Comparison of ENCODE assay signal across 14 cellular contexts in the genomic region with DNA sequence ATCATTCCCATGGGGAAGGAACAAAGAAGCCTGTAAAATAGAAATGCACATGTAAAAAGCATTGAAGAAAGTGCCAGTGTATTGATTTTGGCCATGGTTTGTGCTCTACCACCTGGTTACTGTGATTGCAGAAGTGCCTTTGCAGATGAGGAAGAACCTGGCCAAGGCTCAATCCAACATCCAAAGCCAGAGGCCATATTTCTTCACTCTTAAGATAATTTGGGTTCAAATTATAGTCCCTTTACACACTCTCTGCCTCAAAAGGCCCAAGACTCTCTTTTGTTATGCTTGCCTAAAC.
DNase-seq lines count a peak whose midpoint lies in the region; ATAC-seq and TF ChIP-seq lines count a peak whose summit lies in the region.
"Had no signal": no experiment of that assay in that cellular context is flagged by ENCODE, and none has a peak within 500 bp of the region (broad histone marks: within the 10 kb centered on the region; RNA-seq: fewer than 3 reads in every experiment).

No MANE protein-coding gene starts in this region.

- ATAC-seq in GM19324 (IDR thresholded peaks at IDR 0.05; ENCODE audit: low FRiP score, unreplicated experiment) = peak; percentile 31
- peak; percentile 27 for ATAC-seq in HG02973 (IDR thresholded peaks at IDR 0.05; ENCODE audit: unreplicated experiment)
- ATAC-seq: T-cell had no signal

- no peak for TF ChIP-seq CTCF in brain microvascular endothelial cell (IDR thresholded peaks at IDR 0.05; ENCODE audit: low read depth, low read length, missing control alignments)

- DNase-seq in DMS79 treated with DMSO at 0.1 percent for 48 hours (lab: John Stamatoyannopoulos, UW) = peak; percentile 95
- no peak for DNase-seq in brain microvascular endothelial cell
- DNase-seq in activated CD4-positive, CD25-positive, alpha-beta regulatory T cell treated with anti-CD3 and anti-CD28 coated beads, Interleukin-2, amount 50 U/mL, for 72 hours = no peak
- no peak for DNase-seq in stimulated activated CD4-positive, alpha-beta T cell treated with anti-CD3 and anti-CD28 coated beads, Interleukin-4, amount 100 ng/mL, for 24 hours
- DNase-seq in NCI-H446 treated with DMSO at 0.1 percent for 48 hours (lab: John Stamatoyannopoulos, UW) = no peak
- no peak for DNase-seq in anterior cingulate cortex (lab: John Stamatoyannopoulos, UW)
- DNase-seq: activated CD4-positive, alpha-beta memory T cell treated with anti-CD3 and anti-CD28 coated beads, Interleukin-2, amount 10 ng/mL, durations not matched to agents 7 days and 5 days; CD4-positive, CD25-positive, alpha-beta regulatory T cell; heart right ventricle; midbrain; NCI-H526 treated with DMSO at 0.1 percent for 48 hours; T-cell had no signal

- H3K36me3 ChIP-seq in brain microvascular endothelial cell (replicated peaks) = peaks cover 17% of the 10 kb centered on the region

- H3K27ac ChIP-seq in brain microvascular endothelial cell = peak overlapping the region; percentile 28

- H3K27me3 ChIP-seq in brain microvascular endothelial cell (replicated peaks) = no peaks in the 10 kb centered on the region

- no peak overlapping the region for H3K4me3 ChIP-seq in brain microvascular endothelial cell (ENCODE audit: low read depth, low read length)
- H3K4me3 ChIP-seq: heart right ventricle had no signal

- in situ Hi-C loops in brain microvascular endothelial cell (cut with HindIII; ENCODE audit: low pct_ligation_motif_present, low sequenced_read_pairs) = no loop called here
